1 cellular context compared by ENCODE assay signal in the genomic region with DNA sequence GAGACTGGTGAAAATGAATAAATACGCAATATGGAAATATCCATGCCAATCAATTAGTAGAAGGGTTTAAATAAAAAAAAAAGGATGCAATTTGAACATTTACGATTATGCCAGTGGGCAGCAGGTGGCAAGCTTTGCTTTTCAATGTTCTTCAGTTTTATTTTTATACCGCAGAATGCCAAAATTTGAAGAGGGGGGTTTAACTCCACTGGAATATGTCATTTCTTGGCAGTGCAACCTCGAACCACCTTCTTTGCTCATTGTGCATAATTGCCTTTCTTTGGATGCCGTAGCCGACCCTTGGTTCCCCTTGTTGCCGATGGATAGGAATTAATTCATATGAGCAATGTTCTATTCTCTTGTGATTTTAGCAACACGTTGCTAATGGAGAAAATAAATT.
TF ChIP-seq lines count a peak whose summit lies in the region.

No MANE protein-coding gene starts in this region.

TF ChIP-seq in HCT116, 20 proteins besides CTCF, POLR2A, EP300 and RAD21 (continued from another document):
- TF ChIP-seq, protein P1, sequence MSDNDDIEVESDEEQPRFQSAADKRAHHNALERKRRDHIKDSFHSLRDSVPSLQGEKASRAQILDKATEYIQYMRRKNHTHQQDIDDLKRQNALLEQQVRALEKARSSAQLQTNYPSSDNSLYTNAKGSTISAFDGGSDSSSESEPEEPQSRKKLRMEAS (IDR thresholded peaks at IDR 0.05) = no peak
- no peak for TF ChIP-seq SRF (IDR thresholded peaks at IDR 0.05; ENCODE audit: low read depth)
- no peak for TF ChIP-seq TCF7L2 (IDR thresholded peaks at IDR 0.05; ENCODE audit: borderline replicate concordance, extremely low read depth, insufficient read depth, insufficient read length)
- TF ChIP-seq CEBPB (IDR thresholded peaks at IDR 0.05; ENCODE audit: low read depth) = no peak
- TF ChIP-seq FOSL1 (IDR thresholded peaks at IDR 0.05; ENCODE audit: low read depth) = no peak
- TF ChIP-seq JUND (IDR thresholded peaks at IDR 0.05) = no peak
- TF ChIP-seq, protein P2, sequence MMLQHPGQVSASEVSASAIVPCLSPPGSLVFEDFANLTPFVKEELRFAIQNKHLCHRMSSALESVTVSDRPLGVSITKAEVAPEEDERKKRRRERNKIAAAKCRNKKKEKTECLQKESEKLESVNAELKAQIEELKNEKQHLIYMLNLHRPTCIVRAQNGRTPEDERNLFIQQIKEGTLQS (IDR thresholded peaks at IDR 0.05) = no peak
- TF ChIP-seq ELF1 (IDR thresholded peaks at IDR 0.05; ENCODE audit: borderline replicate concordance, low read depth) = no peak
- no peak for TF ChIP-seq EZH2 (IDR thresholded peaks at IDR 0.05)
- TF ChIP-seq SP1 (IDR thresholded peaks at IDR 0.05; ENCODE audit: low read depth) = no peak
- no peak for TF ChIP-seq EGR1 (IDR thresholded peaks at IDR 0.05; ENCODE audit: low read depth)
- TF ChIP-seq, protein P3, sequence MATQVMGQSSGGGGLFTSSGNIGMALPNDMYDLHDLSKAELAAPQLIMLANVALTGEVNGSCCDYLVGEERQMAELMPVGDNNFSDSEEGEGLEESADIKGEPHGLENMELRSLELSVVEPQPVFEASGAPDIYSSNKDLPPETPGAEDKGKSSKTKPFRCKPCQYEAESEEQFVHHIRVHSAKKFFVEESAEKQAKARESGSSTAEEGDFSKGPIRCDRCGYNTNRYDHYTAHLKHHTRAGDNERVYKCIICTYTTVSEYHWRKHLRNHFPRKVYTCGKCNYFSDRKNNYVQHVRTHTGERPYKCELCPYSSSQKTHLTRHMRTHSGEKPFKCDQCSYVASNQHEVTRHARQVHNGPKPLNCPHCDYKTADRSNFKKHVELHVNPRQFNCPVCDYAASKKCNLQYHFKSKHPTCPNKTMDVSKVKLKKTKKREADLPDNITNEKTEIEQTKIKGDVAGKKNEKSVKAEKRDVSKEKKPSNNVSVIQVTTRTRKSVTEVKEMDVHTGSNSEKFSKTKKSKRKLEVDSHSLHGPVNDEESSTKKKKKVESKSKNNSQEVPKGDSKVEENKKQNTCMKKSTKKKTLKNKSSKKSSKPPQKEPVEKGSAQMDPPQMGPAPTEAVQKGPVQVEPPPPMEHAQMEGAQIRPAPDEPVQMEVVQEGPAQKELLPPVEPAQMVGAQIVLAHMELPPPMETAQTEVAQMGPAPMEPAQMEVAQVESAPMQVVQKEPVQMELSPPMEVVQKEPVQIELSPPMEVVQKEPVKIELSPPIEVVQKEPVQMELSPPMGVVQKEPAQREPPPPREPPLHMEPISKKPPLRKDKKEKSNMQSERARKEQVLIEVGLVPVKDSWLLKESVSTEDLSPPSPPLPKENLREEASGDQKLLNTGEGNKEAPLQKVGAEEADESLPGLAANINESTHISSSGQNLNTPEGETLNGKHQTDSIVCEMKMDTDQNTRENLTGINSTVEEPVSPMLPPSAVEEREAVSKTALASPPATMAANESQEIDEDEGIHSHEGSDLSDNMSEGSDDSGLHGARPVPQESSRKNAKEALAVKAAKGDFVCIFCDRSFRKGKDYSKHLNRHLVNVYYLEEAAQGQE (IDR thresholded peaks at IDR 0.05; ENCODE audit: low read depth) = no peak
